ENCODE assay signal across 21 cellular contexts in genomic region chr3:72190050-72190449, GRCh38.
"Had no signal": no experiment of that assay in that cellular context is flagged by ENCODE, and none has a peak within 500 bp of the region (broad histone marks: within the 10 kb centered on the region; RNA-seq: fewer than 3 reads in every experiment).

No MANE protein-coding gene starts in this region.

- H3K36me3 Mint-ChIP-seq: naive B cell had no signal

- H3K4me3 ChIP-seq: coronary artery, gastrocnemius medialis, heart right ventricle, lung, psoas muscle, sigmoid colon, stomach, tibial artery, upper lobe of left lung, uterus had no signal

- H3K4me3 Mint-ChIP-seq: naive B cell, nephron had no signal

- H3K36me3 ChIP-seq: gastrocnemius medialis, heart right ventricle, sigmoid colon, stomach, tibial artery, upper lobe of left lung, uterus had no signal

- DNase-seq: effector CD8-positive, alpha-beta T cell; gastrocnemius medialis; heart right ventricle; kidney glomerular epithelial cell; mesenchymal stem cell; midbrain; naive B cell; psoas muscle; retina; sigmoid colon; small intestine; stimulated activated CD4-positive, alpha-beta T cell treated with anti-CD3 and anti-CD28 coated beads, Interleukin-12 subunit alpha, Interleukin-12 subunit beta, amount 100 ng/mL, for 4 hours; stimulated activated naive CD4-positive, alpha-beta T cell; stomach; tibial artery; upper lobe of left lung; uterus had no signal

- H3K4me1 ChIP-seq: gastrocnemius medialis, psoas muscle, uterus had no signal

- H3K27me3 ChIP-seq: gastrocnemius medialis, heart right ventricle, sigmoid colon, stomach, tibial artery, upper lobe of left lung, uterus had no signal

- H3K9me3 ChIP-seq: gastrocnemius medialis, sigmoid colon, upper lobe of left lung, uterus had no signal

- ATAC-seq: esophagus mucosa, gastrocnemius medialis had no signal

- H3K27ac ChIP-seq: coronary artery, gastrocnemius medialis, heart right ventricle, psoas muscle, sigmoid colon, stomach, tibial artery, upper lobe of left lung, uterus had no signal
